In the genomic region with DNA sequence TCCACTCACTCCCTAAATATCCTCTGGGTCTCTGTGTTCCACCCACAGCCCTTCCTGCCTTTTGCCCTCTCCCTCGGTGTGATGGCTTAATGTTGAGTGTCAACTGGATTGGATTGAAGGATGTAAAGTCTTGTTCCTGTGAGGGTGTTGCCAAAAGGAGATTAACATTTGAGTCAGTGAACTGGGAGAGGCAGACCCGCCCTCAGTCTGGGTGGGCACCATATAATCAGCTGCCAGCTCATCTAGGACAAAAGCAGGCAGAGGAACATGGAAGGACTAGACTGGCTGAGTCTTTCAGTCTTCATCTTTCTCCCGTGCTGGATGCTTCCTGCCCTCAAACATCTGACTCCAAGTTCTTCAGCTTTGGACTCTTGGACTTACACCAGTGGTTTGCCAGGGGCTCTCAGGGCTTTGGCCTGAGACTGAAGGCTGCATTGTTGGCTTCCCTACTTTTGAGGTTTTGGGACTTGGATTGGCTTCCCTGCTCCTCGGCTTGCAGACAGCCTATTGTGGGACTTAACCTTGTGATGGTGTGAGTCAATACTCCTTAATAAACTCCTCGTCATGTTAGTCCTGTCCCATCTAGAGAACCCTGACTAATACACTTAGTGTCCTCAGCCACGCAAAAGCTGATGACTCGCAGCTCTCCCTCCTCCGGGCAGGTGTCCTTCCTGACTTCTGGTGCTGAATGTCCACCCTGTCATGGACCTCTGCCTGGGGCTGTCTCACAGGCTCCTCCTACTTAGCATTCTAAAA, we compare ENCODE assay signal across 10 cellular contexts. TPM values are rescaled to one million over a fixed set of nuclear protein-coding genes. Genes with fewer than 3 reads are reported as not detected.
DNase-seq lines count a peak whose midpoint lies in the region; ATAC-seq lines count a peak whose summit lies in the region.
"Had no signal": no experiment of that assay in that cellular context is flagged by ENCODE, and none has a peak within 500 bp of the region (broad histone marks: within the 10 kb centered on the region; RNA-seq: fewer than 3 reads in every experiment).

No MANE protein-coding gene starts in this region.

- no peak overlapping the region for H3K27ac ChIP-seq in aorta (ENCODE audit: low read depth in 1 of 2, low read length in 2 of 2)

- no peaks in the 10 kb centered on the region for H3K27me3 Mint-ChIP-seq in stimulated activated naive CD8-positive, alpha-beta T cell treated with anti-CD3 and anti-CD28 coated beads, Interleukin-15, Interleukin-2, amounts not matched to agents 100 ng/mL and 50 ng/mL, for 24 hours
- peaks cover 0 to 8% (median 3%) of the 10 kb centered on the region in 3 donors for H3K27me3 Mint-ChIP-seq in immature natural killer cell (ENCODE audit: low read depth in 3 of 3)

- intact Hi-C loops in aorta (cut with DNase I) = no loop called here

- H3K4me1 ChIP-seq in adipocyte (ENCODE audit: control insufficient read depth, insufficient read depth, low read length) = peaks cover 27% of the 10 kb centered on the region
- no peaks in the 10 kb centered on the region for H3K4me1 ChIP-seq in aorta (ENCODE audit: control insufficient read depth in 1 of 2, insufficient read depth in 2 of 2, low read length in 2 of 2)

- DNase-seq in stimulated activated naive CD8-positive, alpha-beta T cell treated with anti-CD3 and anti-CD28 coated beads, Interleukin-15, Interleukin-2, amounts not matched to agents 100 U/mL and 50 U/mL, for 24 hours = no peak
- DNase-seq in adipocyte (ENCODE audit: low read depth) (peak; percentile 32), immature natural killer cell (no peak), aorta (no peak), NCI-H1417 treated with DMSO at 0.1 percent for 48 hours (lab: John Stamatoyannopoulos, UW) (no peak), KBM-7 (no peak)
- DNase-seq: DMS79 treated with DMSO at 0.1 percent for 48 hours, Karpas-422 had no signal

- H3K4me1 Mint-ChIP-seq in stimulated activated naive CD8-positive, alpha-beta T cell treated with anti-CD3 and anti-CD28 coated beads, Interleukin-15, Interleukin-2, amounts not matched to agents 100 ng/mL and 50 ng/mL, for 24 hours (ENCODE audit: low read depth) = peaks cover 66% of the 10 kb centered on the region
- H3K4me1 Mint-ChIP-seq in immature natural killer cell = peaks cover 75 to 81% of the 10 kb centered on the region in 2 donors

- H3K36me3 Mint-ChIP-seq in stimulated activated naive CD8-positive, alpha-beta T cell treated with anti-CD3 and anti-CD28 coated beads, Interleukin-15, Interleukin-2, amounts not matched to agents 100 ng/mL and 50 ng/mL, for 24 hours (ENCODE audit: low read depth) = peaks cover 56% of the 10 kb centered on the region
- H3K36me3 Mint-ChIP-seq in immature natural killer cell = peaks cover 25 to 35% (median 34%) of the 10 kb centered on the region in 3 donors

- in situ Hi-C loops in KBM-7 (cut with MboI; ENCODE audit: low pct_unique_long_range_greater_than_20kb, low sequenced_read_pairs) = no loop called here

- peak overlapping the region; percentile 33 for H3K27ac Mint-ChIP-seq in stimulated activated naive CD8-positive, alpha-beta T cell treated with anti-CD3 and anti-CD28 coated beads, Interleukin-15, Interleukin-2, amounts not matched to agents 100 ng/mL and 50 ng/mL, for 24 hours
- peak overlapping the region in 4 of 6 donors; percentile 14 to 77 (median 64) for H3K27ac Mint-ChIP-seq in immature natural killer cell

- no peaks in the 10 kb centered on the region for H3K27me3 ChIP-seq in adipocyte (replicated peaks; ENCODE audit: control insufficient read depth, insufficient read depth, low read length)
- H3K27me3 ChIP-seq in aorta (ENCODE audit: control insufficient read depth in 1 of 2, insufficient read depth in 2 of 2, low read length in 1 of 2) = no peaks in the 10 kb centered on the region

- no peaks in the 10 kb centered on the region for H3K9me3 Mint-ChIP-seq in stimulated activated naive CD8-positive, alpha-beta T cell treated with anti-CD3 and anti-CD28 coated beads, Interleukin-15, Interleukin-2, amounts not matched to agents 100 ng/mL and 50 ng/mL, for 24 hours
- no peaks in the 10 kb centered on the region for H3K9me3 Mint-ChIP-seq in immature natural killer cell

- H3K9me3 ChIP-seq in adipocyte (ENCODE audit: control insufficient read depth, low read length) (no peaks in the 10 kb centered on the region), aorta (ENCODE audit: control insufficient read depth, low read length) (no peaks in the 10 kb centered on the region)

- H3K4me3 Mint-ChIP-seq in stimulated activated naive CD8-positive, alpha-beta T cell treated with anti-CD3 and anti-CD28 coated beads, Interleukin-15, Interleukin-2, amounts not matched to agents 100 ng/mL and 50 ng/mL, for 24 hours = no peak overlapping the region
- H3K4me3 Mint-ChIP-seq in immature natural killer cell = peak overlapping the region in 3 of 5 donors; percentile 12 to 35 (median 33)

- H3K36me3 ChIP-seq in adipocyte (ENCODE audit: control insufficient read depth, insufficient read depth, low read length, severe bottlenecking) (peaks cover 3% of the 10 kb centered on the region), aorta (ENCODE audit: control insufficient read depth in 1 of 2, insufficient read depth in 2 of 2, low read length in 1 of 2) (no peaks in the 10 kb centered on the region)

- H3K9ac ChIP-seq in adipocyte (ENCODE audit: low read length) = no peak overlapping the region

- 53 to 56% methylated on average over 8 of the region's 8 CpGs for WGBS in aorta, 2 donors

- no peak for ATAC-seq in stimulated activated naive CD8-positive, alpha-beta T cell treated with anti-CD3 and anti-CD28 coated beads, Interleukin-15, Interleukin-2, amounts not matched to agents 100 U/mL and 50 U/mL, for 24 hours
- ATAC-seq in aorta (ENCODE audit: low FRiP score) = peak; percentile 55
- ATAC-seq in HG02763 (IDR thresholded peaks at IDR 0.05; ENCODE audit: unreplicated experiment) = no peak

- H3K4me3 ChIP-seq in adipocyte (ENCODE audit: low read length) = no peak overlapping the region
- H3K4me3 ChIP-seq in aorta (ENCODE audit: low read length in 2 of 2) = no peak overlapping the region

RNA-seq across cellular contexts. Expression of a gene that starts 5.9 kb away (rescaled TPM):
- polyA plus RNA-seq in immature natural killer cell (10 to 100 TPM; 31.8 to 71.6 (median 50.5) TPM), aorta (10 to 100 TPM; 11.9 to 15.1 TPM)
- 10 to 100 TPM; 23.5 to 55.5 TPM for total RNA-seq in aorta

RNA-seq across cellular contexts. Expression of a gene that starts 59.3 kb away (rescaled TPM):
- polyA plus RNA-seq in immature natural killer cell (10 to 100 TPM; 11.1 to 19.0 (median 16.6) TPM), aorta (1 to 10 TPM; 1.4 to 1.6 TPM)
- 1 to 10 TPM; 4.4 to 10.0 TPM for total RNA-seq in aorta

Comparison
In these comparisons a context has a peak if more than half of its experiments do, and no peak if none do; other contexts are left out.
1. RNA of a gene that starts 59.3 kb away (polyA plus RNA-seq): 11.1 to 19.0 TPM in immature natural killer cell; 1.4 to 1.6 TPM in aorta; every median in the first group is over 4 times any median in the second.